ENCODE assay signal across 8 cellular contexts in genomic region chr18:33755918-33756590, GRCh38.
A peak's percentile ranks its signal among the peaks of the same experiment; 100 is the strongest.
DNase-seq lines count a peak whose midpoint lies in the region; ATAC-seq and TF ChIP-seq lines count a peak whose summit lies in the region.

No MANE protein-coding gene starts in this region.

- H3K4me3 ChIP-seq in smooth muscle cell: no peak overlapping the region

- peak overlapping the region; percentile 55 for H3K27ac ChIP-seq in smooth muscle cell (ENCODE audit: low read depth)

- no peak for ATAC-seq in effector memory CD8-positive, alpha-beta T cell (replicated peaks)
- ATAC-seq in HG03342 (IDR thresholded peaks at IDR 0.05; ENCODE audit: unreplicated experiment): no peak

- TF ChIP-seq CTCF in smooth muscle cell (IDR thresholded peaks at IDR 0.05; ENCODE audit: borderline replicate concordance, insufficient read depth, poor library complexity, severe bottlenecking): no peak
- no peak for TF ChIP-seq CTCF in CD14-positive monocyte (IDR thresholded peaks at IDR 0.05)

- H2AFZ ChIP-seq in smooth muscle cell (ENCODE audit: low read depth): no peak overlapping the region

- no peaks in the 10 kb centered on the region for H3K27me3 ChIP-seq in smooth muscle cell (ENCODE audit: low read depth)

- WGBS in smooth muscle cell (ENCODE audit: low lambda C conversion rate): 8% methylated on average over 6 of the region's 6 CpGs

- H3K27ac Mint-ChIP-seq in effector memory CD8-positive, alpha-beta T cell: no peak overlapping the region
- no peak overlapping the region for H3K27ac Mint-ChIP-seq in CD14-positive monocyte

- H3K4me1 Mint-ChIP-seq in effector memory CD8-positive, alpha-beta T cell (ENCODE audit: low read depth in 2 of 2): no peaks in the 10 kb centered on the region
- H3K4me1 Mint-ChIP-seq in CD14-positive monocyte: no peaks in the 10 kb centered on the region

- intact Hi-C loops in CD14-positive monocyte (cut with micrococcal nuclease): no loop called here

- H3K36me3 ChIP-seq in smooth muscle cell (ENCODE audit: low read depth): no peaks in the 10 kb centered on the region

- H3K79me2 ChIP-seq in smooth muscle cell (ENCODE audit: low read depth): no peaks in the 10 kb centered on the region

- H3K4me1 ChIP-seq in smooth muscle cell (ENCODE audit: low read depth): no peaks in the 10 kb centered on the region

- H3K9ac ChIP-seq in smooth muscle cell (ENCODE audit: low read depth): no peak overlapping the region

- H3K36me3 Mint-ChIP-seq in effector memory CD8-positive, alpha-beta T cell (ENCODE audit: insufficient read depth): no peaks in the 10 kb centered on the region
- no peaks in the 10 kb centered on the region for H3K36me3 Mint-ChIP-seq in CD14-positive monocyte

- peak overlapping the region; percentile 36 for H3K4me2 ChIP-seq in smooth muscle cell

- no peaks in the 10 kb centered on the region for H3K27me3 Mint-ChIP-seq in effector memory CD8-positive, alpha-beta T cell
- no peaks in the 10 kb centered on the region for H3K27me3 Mint-ChIP-seq in CD14-positive monocyte (ENCODE audit: low read depth in 3 of 3)

- peaks cover 5 to 7% of the 10 kb centered on the region in 2 donors for H3K9me3 Mint-ChIP-seq in effector memory CD8-positive, alpha-beta T cell
- H3K9me3 Mint-ChIP-seq in CD14-positive monocyte: no peaks in the 10 kb centered on the region

- H3K9me3 ChIP-seq in smooth muscle cell (replicated peaks; ENCODE audit: low read depth): no peaks in the 10 kb centered on the region

- H3K4me3 Mint-ChIP-seq in effector memory CD8-positive, alpha-beta T cell: no peak overlapping the region
- H3K4me3 Mint-ChIP-seq in CD14-positive monocyte: no peak overlapping the region

- DNase-seq in NCI-H2227 (lab: John Stamatoyannopoulos, UW; ENCODE audit: unreplicated experiment) (peak; percentile 18), NCI-H2227 treated with DMSO at 0.1 percent for 48 hours (lab: John Stamatoyannopoulos, UW) (no peak), NOMO-1 treated with DMSO at 0.1 percent for 48 hours (lab: John Stamatoyannopoulos, UW; ENCODE audit: unreplicated experiment) (peak; percentile 21), erythroblast (lab: John Stamatoyannopoulos, UW) (peak; percentile 92 to 93), smooth muscle cell (lab: John Stamatoyannopoulos, UW; ENCODE audit: unreplicated experiment) (peak; percentile 2), CD14-positive monocyte (ENCODE audit: low spot score) (no peak)
- no peak for DNase-seq in effector memory CD8-positive, alpha-beta T cell

- H3F3A ChIP-seq in smooth muscle cell (ENCODE audit: low read depth): no peaks in the 10 kb centered on the region

- H4K20me1 ChIP-seq in smooth muscle cell (ENCODE audit: low read depth): no peaks in the 10 kb centered on the region

- TF ChIP-seq POLR2A in erythroblast (IDR thresholded peaks at IDR 0.05; ENCODE audit: low read length): no peak

Comparison
In these comparisons a context has a peak if more than half of its experiments do, and no peak if none do; other contexts are left out.
1. DNase-seq: peak in NCI-H2227 (single experiment), NOMO-1 treated with DMSO at 0.1 percent for 48 hours (single experiment), erythroblast (2 of 2) and smooth muscle cell (single experiment); none in NCI-H2227 treated with DMSO at 0.1 percent for 48 hours (single experiment), effector memory CD8-positive, alpha-beta T cell (0 of 3) and CD14-positive monocyte (single experiment).